Comparison of ENCODE assay signal across 18 cellular contexts in genomic region chr3:147139341-147139740, GRCh38.
"Had no signal": no experiment of that assay in that cellular context is flagged by ENCODE, and none has a peak within 500 bp of the region (broad histone marks: within the 10 kb centered on the region; RNA-seq: fewer than 3 reads in every experiment).

No MANE protein-coding gene starts in this region.

- DNase-seq: occipital lobe; ovary; posterior cingulate gyrus; psoas muscle; right cardiac atrium; right lobe of liver; sigmoid colon; small intestine; stimulated activated CD4-positive, alpha-beta T cell treated with anti-CD3 and anti-CD28 coated beads, Interleukin-15, amount 100 ng/mL, for 24 hours; stimulated activated CD4-positive, alpha-beta T cell treated with anti-CD3 and anti-CD28 coated beads, Interleukin-2, amount 100 ng/mL, for 24 hours; stimulated activated CD4-positive, alpha-beta T cell treated with anti-CD3 and anti-CD28 coated beads, Interleukin-2, amount 100 ng/mL, for 48 hours; stimulated activated CD4-positive, alpha-beta T cell treated with anti-CD3 and anti-CD28 coated beads, Interleukin-4, amount 100 ng/mL, for 24 hours; stimulated activated naive B cell treated with anti-CD40 and anti-IgM and Interleukin-4, amounts not matched to agents 10 μg/mL and 1 μg/mL and 100 μg/mL, for 72 hours; stimulated activated naive CD4-positive, alpha-beta T cell treated with Interleukin-2 at 50 U/mL for 16 hours; stomach; thyroid gland; trophoblast cell; upper lobe of left lung had no signal
